Comparison of ENCODE assay signal across 8 cellular contexts in genomic region chr9:73869261-73869660, GRCh38.
DNase-seq lines count a peak whose midpoint lies in the region; ATAC-seq and TF ChIP-seq lines count a peak whose summit lies in the region.

No MANE protein-coding gene starts in this region.

- ATAC-seq in GM19351 (IDR thresholded peaks at IDR 0.05; ENCODE audit: unreplicated experiment) (peak; percentile 100), HG03342 (IDR thresholded peaks at IDR 0.05; ENCODE audit: unreplicated experiment) (peak; percentile 100)

- DNase-seq in COR-L47 (lab: John Stamatoyannopoulos, UW): peak; percentile 84
- DNase-seq in NOMO-1 treated with DMSO at 0.1 percent for 48 hours (lab: John Stamatoyannopoulos, UW; ENCODE audit: unreplicated experiment): peak; percentile 65
- peak; percentile 80 for DNase-seq in astrocyte of the hippocampus (ENCODE audit: low read depth, low spot score)
- no peak for DNase-seq in GOT3 (lab: John Stamatoyannopoulos, UW)
- DNase-seq in BE2C: no peak

- no peak for TF ChIP-seq CTCF in BE2C (IDR thresholded peaks at IDR 0.05; ENCODE audit: low read depth, low read length)

- H3K27me3 ChIP-seq in skeletal muscle satellite cell (ENCODE audit: control insufficient read depth, insufficient read depth, low read length) (no peaks in the 10 kb centered on the region), BE2C (no peaks in the 10 kb centered on the region)

- H3K9me3 ChIP-seq in skeletal muscle satellite cell (replicated peaks; ENCODE audit: low read length) (no peaks in the 10 kb centered on the region), BE2C (no peaks in the 10 kb centered on the region)

- no peak overlapping the region for H3K4me3 ChIP-seq in skeletal muscle satellite cell (ENCODE audit: low read length)
- H3K4me3 ChIP-seq in BE2C (ENCODE audit: low read depth, low read length): no peak overlapping the region

- H3K36me3 ChIP-seq in skeletal muscle satellite cell (ENCODE audit: insufficient read depth, low read length) (no peaks in the 10 kb centered on the region), BE2C (no peaks in the 10 kb centered on the region)

- H3K4me1 ChIP-seq in skeletal muscle satellite cell (ENCODE audit: control insufficient read depth, insufficient read depth, low read length): peaks cover 24% of the 10 kb centered on the region
- no peaks in the 10 kb centered on the region for H3K4me1 ChIP-seq in BE2C

- H3K4me2 ChIP-seq in skeletal muscle satellite cell (ENCODE audit: low read length): peak overlapping the region; percentile 1

- H3K9ac ChIP-seq in skeletal muscle satellite cell (ENCODE audit: low read depth, low read length): no peak overlapping the region

Comparison
In these comparisons a context has a peak if more than half of its experiments do, and no peak if none do; other contexts are left out.
1. DNase-seq: peak in COR-L47 (single experiment), NOMO-1 treated with DMSO at 0.1 percent for 48 hours (single experiment) and astrocyte of the hippocampus (single experiment); none in GOT3 (single experiment) and BE2C (single experiment).